ENCODE assay signal across 8 cellular contexts in the genomic region with DNA sequence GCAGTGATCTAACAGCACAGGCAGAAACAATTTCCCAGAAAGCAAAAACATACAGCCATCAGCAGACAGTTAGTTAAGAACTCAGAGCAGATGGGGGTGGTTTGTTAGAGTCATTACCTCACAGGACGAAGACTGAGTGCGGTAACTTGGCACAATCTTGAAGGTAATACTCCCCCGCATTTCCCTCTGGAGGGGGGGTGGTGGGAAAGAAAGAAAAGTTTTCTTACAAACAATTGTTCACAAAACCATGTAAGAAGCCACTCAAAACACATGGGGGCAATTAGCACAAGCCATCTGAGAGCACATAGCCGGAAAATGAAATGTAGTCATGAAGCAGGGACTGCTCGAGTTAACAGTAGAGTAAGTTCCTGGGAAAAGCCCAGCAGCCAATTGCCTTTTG.
DNase-seq lines count a peak whose midpoint lies in the region; ATAC-seq and TF ChIP-seq lines count a peak whose summit lies in the region.

No MANE protein-coding gene starts in this region.

- H3K4me1 ChIP-seq in muscle layer of duodenum (ENCODE audit: control insufficient read depth in 1 of 2, insufficient read depth in 2 of 2, low read length in 2 of 2) (peaks cover 0 to 3% of the 10 kb centered on the region in 2 donors), SJCRH30 (peaks cover 12% of the 10 kb centered on the region)

- POLR2A ChIA-PET in AG04449 (lab: Yijun Ruan, JAX) = no interaction called here

- no peak for TF ChIP-seq POLR2A in GM18505 (IDR thresholded peaks at IDR 0.05; ENCODE audit: borderline replicate concordance, extremely low read depth, insufficient read depth, insufficient read length)

- H3K4me3 ChIP-seq in AG04449 (ENCODE audit: low read depth, low read length) (no peak overlapping the region), astrocyte of the cerebellum (ENCODE audit: low read depth, low read length) (no peak overlapping the region), muscle layer of duodenum (ENCODE audit: low read depth in 1 of 2, low read length in 2 of 2) (no peak overlapping the region), SJCRH30 (no peak overlapping the region)

- peak overlapping the region; percentile 51 for H3K27ac ChIP-seq in muscle layer of duodenum (ENCODE audit: low read length)
- no peak overlapping the region for H3K27ac ChIP-seq in SJCRH30

- TF ChIP-seq CTCF in AG04449 (IDR thresholded peaks at IDR 0.05; ENCODE audit: insufficient read depth, low read length, missing control alignments) (no peak), astrocyte of the cerebellum (IDR thresholded peaks at IDR 0.05; ENCODE audit: low read depth, low read length, missing control alignments) (no peak)

- CTCF ChIA-PET in AG04449 (lab: Yijun Ruan, JAX) = interaction anchor here (1.3 kb wide), 1 partner anchor 199 kb away, joined by 3 read pairs; no protein-coding TSS in a partner anchor

- ATAC-seq in HG03520 (IDR thresholded peaks at IDR 0.05; ENCODE audit: unreplicated experiment) (no peak), GM18505 (IDR thresholded peaks at IDR 0.05; ENCODE audit: unreplicated experiment) (no peak)

- H3K36me3 ChIP-seq in muscle layer of duodenum (ENCODE audit: control insufficient read depth in 1 of 2, insufficient read depth in 2 of 2, low read length in 2 of 2) (no peaks in the 10 kb centered on the region), SJCRH30 (no peaks in the 10 kb centered on the region)

- no peaks in the 10 kb centered on the region for H3K9me3 ChIP-seq in muscle layer of duodenum (ENCODE audit: control insufficient read depth in 1 of 2, low read length in 2 of 2)
- H3K9me3 ChIP-seq in SJCRH30 (replicated peaks) = no peaks in the 10 kb centered on the region

- in situ Hi-C loops in astrocyte of the cerebellum (cut with HindIII; ENCODE audit: low sequenced_read_pairs) = no loop called here

- DNase-seq in AG04449 (ENCODE audit: low read depth, low spot score) (peak; percentile 42), HUDEP-2 (lab: John Stamatoyannopoulos, UW; ENCODE audit: unreplicated experiment in 76 of 76) (peak in 49 of 76 experiments; percentile 0 to 72 (median 18)), astrocyte of the cerebellum (ENCODE audit: low read depth) (peak; percentile 43), SJCRH30 (no peak), activated gamma-delta T cell (lab: John Stamatoyannopoulos, UW) (no peak)

- H3K27me3 ChIP-seq in muscle layer of duodenum (ENCODE audit: low read depth, low read length) (no peaks in the 10 kb centered on the region), SJCRH30 (no peaks in the 10 kb centered on the region)

Comparison
In these comparisons a context has a peak if more than half of its experiments do, and no peak if none do; other contexts are left out.
1. DNase-seq: peak in AG04449 (single experiment), HUDEP-2 (49 of 76) and astrocyte of the cerebellum (single experiment); none in SJCRH30 (0 of 2) and activated gamma-delta T cell (single experiment).